14 cellular contexts compared by ENCODE assay signal in genomic region chr12:80033457-80033856, GRCh38.
A peak's percentile ranks its signal among the peaks of the same experiment; 100 is the strongest.
DNase-seq lines count a peak whose midpoint lies in the region; ATAC-seq, FAIRE-seq and TF ChIP-seq lines count a peak whose summit lies in the region.
"Had no signal": no experiment of that assay in that cellular context is flagged by ENCODE, and none has a peak within 500 bp of the region (broad histone marks: within the 10 kb centered on the region; RNA-seq: fewer than 3 reads in every experiment).

No MANE protein-coding gene starts in this region.

- TF ChIP-seq POLR2A in sigmoid colon (IDR thresholded peaks at IDR 0.05) (no peak), HepG2 (IDR thresholded peaks at IDR 0.05; ENCODE audit: insufficient read depth in 1 of 2, low read depth in 2 of 2, low read length in 2 of 2) (no peak)

- H3K9ac ChIP-seq in SK-N-SH (peak overlapping the region; percentile 41; the same call in 1 of the 2 replicates), HepG2 (ENCODE audit: insufficient read depth, low read depth, low read length) (no peak overlapping the region), trophoblast cell (ENCODE audit: low read length) (no peak overlapping the region)

- no peaks in the 10 kb centered on the region for H3K79me2 ChIP-seq in SK-N-SH (ENCODE audit: insufficient read depth)
- H3K79me2 ChIP-seq in HepG2 (ENCODE audit: insufficient read depth, low read length): no peaks in the 10 kb centered on the region
- no peaks in the 10 kb centered on the region for H3K79me2 ChIP-seq in trophoblast cell (ENCODE audit: control insufficient read depth, insufficient read depth, low read length, poor library complexity)

- WGBS in SK-N-SH (ENCODE audit: low lambda C conversion rate): 15% methylated on average over 2 of the region's 2 CpGs
- WGBS in sigmoid colon, 2 donors: 66 to 73% methylated on average over 2 of the region's 2 CpGs
- 3% methylated on average over 2 of the region's 2 CpGs for WGBS in HepG2 (ENCODE audit: low lambda C conversion rate)
- WGBS in trophoblast cell (ENCODE audit: extremely low coverage, insufficient coverage, insufficient read length): no CpG with 5 or more reads among the region's 2 CpGs

- no peak overlapping the region for H3K18ac ChIP-seq in trophoblast cell (ENCODE audit: low read length)

- H4K91ac ChIP-seq in trophoblast cell (ENCODE audit: low read depth, low read length): no peak overlapping the region

- TF ChIP-seq CTCF in SK-N-SH (IDR thresholded peaks at IDR 0.05) (no peak), fibroblast of villous mesenchyme (IDR thresholded peaks at IDR 0.05; ENCODE audit: insufficient read depth, low read depth, low read length) (no peak), sigmoid colon (IDR thresholded peaks at IDR 0.05) (no peak), HepG2 (CRISPR knock-in tag; IDR thresholded peaks at IDR 0.05) (no peak)

- H3K14ac ChIP-seq in trophoblast cell (ENCODE audit: low read length): no peak overlapping the region

- H4K20me1 ChIP-seq in SK-N-SH (ENCODE audit: insufficient read depth) (no peaks in the 10 kb centered on the region), HepG2 (ENCODE audit: insufficient read depth, low read length) (no peaks in the 10 kb centered on the region)

- H2BK12ac ChIP-seq in trophoblast cell (ENCODE audit: low read length): no peak overlapping the region

- peak overlapping the region; percentile 32; the same call in 1 of the 2 replicates for H3K4me2 ChIP-seq in SK-N-SH
- H3K4me2 ChIP-seq in HepG2 (ENCODE audit: low read depth, low read length): no peak overlapping the region
- H3K4me2 ChIP-seq in trophoblast cell (ENCODE audit: low read length): no peak overlapping the region

- in situ Hi-C loops in HepG2 (cut with HindIII; ENCODE audit: extremely low pct_ligation_motif_present, low pct_unique_long_range_greater_than_20kb): no loop called here

- TF ChIP-seq EP300 in SK-N-SH (IDR thresholded peaks at IDR 0.05; ENCODE audit: borderline replicate concordance in 1 of 2, low read depth in 1 of 2, low read length in 1 of 2): peak in 1 of 2 experiments; percentile 53; a peak in 1 of 4 replicates
- no peak for TF ChIP-seq EP300 in sigmoid colon (IDR thresholded peaks at IDR 0.05)
- TF ChIP-seq EP300 in HepG2 (IDR thresholded peaks at IDR 0.05; ENCODE audit: low read depth in 2 of 2, low read length in 2 of 2): no peak
- TF ChIP-seq EP300 in HepG2 (CRISPR knock-in tag; IDR thresholded peaks at IDR 0.05; ENCODE audit: borderline replicate concordance): no peak

- H3F3A ChIP-seq in SK-N-SH (replicated peaks; ENCODE audit: insufficient read depth): peaks cover 16% of the 10 kb centered on the region

- no peak overlapping the region for H3K23ac ChIP-seq in trophoblast cell (ENCODE audit: low read length)

- H3K4me1 ChIP-seq in SK-N-SH (ENCODE audit: control insufficient read depth in 1 of 2, insufficient read depth in 2 of 2, low read depth in 1 of 2, low read length in 1 of 2): peaks cover 0 to 7% of the 10 kb centered on the region in 2 experiments; a peak in 1 of 4 replicates
- peaks cover 0 to 59% (median 23%) of the 10 kb centered on the region in 4 donors for H3K4me1 ChIP-seq in sigmoid colon
- H3K4me1 ChIP-seq in HepG2 (ENCODE audit: insufficient read depth, low read length): no peaks in the 10 kb centered on the region
- no peaks in the 10 kb centered on the region for H3K4me1 ChIP-seq in trophoblast cell (ENCODE audit: control insufficient read depth in 1 of 2, insufficient read depth in 2 of 2, low read length in 2 of 2)
- H3K4me1 ChIP-seq: thyroid gland had no signal

- DNase-seq in GM03348 (ENCODE audit: low spot score): peak; percentile 52
- no peak for DNase-seq in SK-N-SH
- peak; percentile 69 for DNase-seq in fibroblast of villous mesenchyme (ENCODE audit: low read depth)
- no peak for DNase-seq in sigmoid colon
- no peak for DNase-seq in NCI-H187 treated with DMSO at 0.1 percent for 48 hours (lab: John Stamatoyannopoulos, UW)
- DNase-seq in HepG2 (ENCODE audit: low spot score): no peak
- no peak for DNase-seq in trophoblast cell
- DNase-seq: Calu3; MM.1S; naive thymus-derived CD8-positive, alpha-beta T cell; NK-92 treated with Interleukin-12 subunit alpha and Interleukin-12 subunit beta, amount 100 ng/mL, for 24 hours; stimulated activated CD4-positive, alpha-beta T cell treated with anti-CD3 and anti-CD28 coated beads, Interleukin-4, amount 100 ng/mL, for 4 hours; thyroid gland had no signal

- H2AFZ ChIP-seq in SK-N-SH (ENCODE audit: low read depth) (peak overlapping the region; percentile 84; the same call in 1 of the 2 replicates), HepG2 (ENCODE audit: low read length) (no peak overlapping the region), trophoblast cell (ENCODE audit: insufficient read depth, low read length, poor library complexity) (no peak overlapping the region)

- H3K79me1 ChIP-seq in trophoblast cell (ENCODE audit: low read length): no peaks in the 10 kb centered on the region

- H3K4me3 ChIP-seq in SK-N-SH (ENCODE audit: low read depth in 2 of 2, low read length in 1 of 2) (no peak overlapping the region), fibroblast of villous mesenchyme (ENCODE audit: low read depth, low read length) (no peak overlapping the region), sigmoid colon (no peak overlapping the region), HepG2 (replicated peaks in 1 of 3; ENCODE audit: insufficient read depth in 1 of 3, low read depth in 2 of 3, low read length in 3 of 3) (no peak overlapping the region), trophoblast cell (ENCODE audit: low read depth, low read length) (no peak overlapping the region)
- H3K4me3 ChIP-seq: thyroid gland had no signal

- no peak overlapping the region for H4K8ac ChIP-seq in trophoblast cell (ENCODE audit: low read depth, low read length)

- TF ChIP-seq RAD21 in SK-N-SH (IDR thresholded peaks at IDR 0.05; ENCODE audit: low read length) (no peak), HepG2 (CRISPR knock-in tag; IDR thresholded peaks at IDR 0.05) (no peak)

- no TSS peak for BruUV-seq in HepG2 (replicated peaks; lab: Mats Ljungman, UMichigan)

- no peaks in the 10 kb centered on the region for H3K9me3 ChIP-seq in SK-N-SH
- no peaks in the 10 kb centered on the region for H3K9me3 ChIP-seq in sigmoid colon
- no peaks in the 10 kb centered on the region for H3K9me3 ChIP-seq in HepG2 (ENCODE audit: low read length)
- H3K9me3 ChIP-seq in trophoblast cell (ENCODE audit: insufficient read depth, low read depth, low read length): no peaks in the 10 kb centered on the region
- H3K9me3 ChIP-seq: thyroid gland had no signal

- H3K9me2 ChIP-seq in SK-N-SH: no peaks in the 10 kb centered on the region

- H3K36me3 ChIP-seq in SK-N-SH (replicated peaks in 1 of 2; ENCODE audit: control insufficient read depth in 1 of 2, insufficient read depth in 2 of 2, low read length in 1 of 2) (no peaks in the 10 kb centered on the region), sigmoid colon (no peaks in the 10 kb centered on the region), HepG2 (replicated peaks in 1 of 2; ENCODE audit: control insufficient read depth in 1 of 2, insufficient read depth in 2 of 2, low read length in 2 of 2) (no peaks in the 10 kb centered on the region), trophoblast cell (ENCODE audit: control insufficient read depth in 1 of 2, insufficient read depth in 2 of 2, low read length in 2 of 2) (no peaks in the 10 kb centered on the region)
- H3K36me3 ChIP-seq: thyroid gland had no signal

- intact Hi-C loops in sigmoid colon (cut with DNase I): no loop called here
- intact Hi-C loops in HepG2 (cut with micrococcal nuclease; ENCODE audit: unreplicated experiment): loop anchor here (5.0 kb wide), 1 partner anchor 1116 kb away; no protein-coding TSS in a partner anchor

- peak overlapping the region in 1 of 2 experiments; percentile 85; a peak in 2 of 4 replicates for H3K27ac ChIP-seq in SK-N-SH (ENCODE audit: low read depth in 2 of 2, low read length in 1 of 2)
- H3K27ac ChIP-seq in sigmoid colon: peak overlapping the region; percentile 54 to 81 (median 72)
- no peak overlapping the region for H3K27ac ChIP-seq in HepG2 (ENCODE audit: extremely low read length, insufficient read depth, low read length)
- H3K27ac ChIP-seq in trophoblast cell (ENCODE audit: low read depth, low read length): no peak overlapping the region
- H3K27ac ChIP-seq: thyroid gland had no signal

- no peaks in the 10 kb centered on the region for H3K27me3 ChIP-seq in SK-N-SH (ENCODE audit: insufficient read depth)
- H3K27me3 ChIP-seq in sigmoid colon: no peaks in the 10 kb centered on the region
- no peaks in the 10 kb centered on the region for H3K27me3 ChIP-seq in HepG2 (ENCODE audit: control insufficient read depth in 1 of 2, insufficient read depth in 2 of 2, low read length in 2 of 2)
- no peaks in the 10 kb centered on the region for H3K27me3 ChIP-seq in trophoblast cell (ENCODE audit: insufficient read depth, low read length)
- H3K27me3 ChIP-seq: thyroid gland had no signal

- H4K12ac ChIP-seq in trophoblast cell (ENCODE audit: low read depth, low read length): no peak overlapping the region

- H2BK120ac ChIP-seq in trophoblast cell (ENCODE audit: insufficient read depth, low read length, poor library complexity): no peak overlapping the region

- no peak overlapping the region for H3K4ac ChIP-seq in trophoblast cell (ENCODE audit: low read depth, low read length)

- CTCF ChIA-PET in SK-N-SH (lab: Yijun Ruan, JAX): interaction anchor here (1.0 kb wide), 1 partner anchor 12 kb away, joined by 3 read pairs; no protein-coding TSS in a partner anchor
- CTCF ChIA-PET in HepG2 (lab: Yijun Ruan, JAX; ENCODE audit: low intra/inter-chr PET ratio, low total read pairs): no interaction called here

- H2AK5ac ChIP-seq in trophoblast cell (ENCODE audit: low read length): no peak overlapping the region

- POLR2A ChIA-PET in SK-N-SH (lab: Yijun Ruan, JAX) (no interaction called here), HepG2 (lab: Yijun Ruan, JAX) (no interaction called here)

- no peak overlapping the region for H2BK5ac ChIP-seq in trophoblast cell (ENCODE audit: low read depth, low read length, poor library complexity)

- ATAC-seq in HepG2 (no peak), HG02884 (IDR thresholded peaks at IDR 0.05; ENCODE audit: unreplicated experiment) (no peak)
- ATAC-seq: naive thymus-derived CD8-positive, alpha-beta T cell had no signal

- FAIRE-seq in HepG2 (lab: Jason Lieb, UNC): no peak

TF ChIP-seq in SK-N-SH, 30 proteins besides CTCF, POLR2A, EP300 and RAD21 (continues in another document):
- peak; percentile 43 for TF ChIP-seq TCF12 (IDR thresholded peaks at IDR 0.05)
- peak; percentile 73; the same call in 1 of the 2 replicates for TF ChIP-seq MEF2A (IDR thresholded peaks at IDR 0.05; ENCODE audit: borderline replicate concordance, low read depth)
- no peak for TF ChIP-seq RXRA (IDR thresholded peaks at IDR 0.05; ENCODE audit: borderline replicate concordance, low read depth)

TF ChIP-seq in HepG2, 621 proteins besides CTCF, POLR2A, EP300 and RAD21 (continues in another document):
- TF ChIP-seq ZNF225 (CRISPR knock-in tag; IDR thresholded peaks at IDR 0.05) (no peak), MXD4 (CRISPR knock-in tag; IDR thresholded peaks at IDR 0.05) (no peak), ZNF713 (CRISPR knock-in tag; IDR thresholded peaks at IDR 0.05) (no peak), DPF2 (CRISPR knock-in tag; IDR thresholded peaks at IDR 0.05; ENCODE audit: borderline replicate concordance, low read depth) (no peak)

Comparison
In these comparisons a context has a peak if more than half of its experiments do, and no peak if none do; other contexts are left out.
1. DNase-seq: peak in GM03348 (single experiment) and fibroblast of villous mesenchyme (single experiment); none in SK-N-SH (single experiment), sigmoid colon (single experiment), NCI-H187 treated with DMSO at 0.1 percent for 48 hours (single experiment), HepG2 (single experiment) and trophoblast cell (0 of 2).
2. H3K27ac ChIP-seq: peak in sigmoid colon (4 of 4); none in HepG2 (single experiment) and trophoblast cell (single experiment).